Comparison of ENCODE assay signal across 24 cellular contexts in genomic region chr13:28094311-28094710, GRCh38. TPM values are rescaled to one million over a fixed set of nuclear protein-coding genes. Genes with fewer than 3 reads are reported as not detected.
DNase-seq lines count a peak whose midpoint lies in the region; ATAC-seq and TF ChIP-seq lines count a peak whose summit lies in the region.
"Had no signal": no experiment of that assay in that cellular context is flagged by ENCODE, and none has a peak within 500 bp of the region (broad histone marks: within the 10 kb centered on the region; RNA-seq: fewer than 3 reads in every experiment).

No MANE protein-coding gene starts in this region.

- no peaks in the 10 kb centered on the region for H3K79me2 ChIP-seq in SU-DHL-6 (ENCODE audit: insufficient read depth, low read length)

- no peaks in the 10 kb centered on the region for H3F3A ChIP-seq in SU-DHL-6 (ENCODE audit: insufficient read depth)

- no peaks in the 10 kb centered on the region for H3K9me3 Mint-ChIP-seq in activated CD8-positive, alpha-beta T cell treated with anti-CD3 and anti-CD28 coated beads, Interleukin-2, amount 10 ng/mL, durations not matched to agents 7 days and 5 days (ENCODE audit: insufficient read depth)

- H3K9me2 ChIP-seq in SU-DHL-6 (replicated peaks; ENCODE audit: insufficient read depth, low read length) = no peaks in the 10 kb centered on the region
- H3K9me2 ChIP-seq: SK-N-SH had no signal

- H3K36me3 Mint-ChIP-seq in activated CD8-positive, alpha-beta T cell treated with anti-CD3 and anti-CD28 coated beads, Interleukin-2, amount 10 ng/mL, durations not matched to agents 7 days and 5 days (ENCODE audit: low read depth) = peaks cover 3% of the 10 kb centered on the region
- H3K36me3 Mint-ChIP-seq: CD4-positive, CD25-positive, alpha-beta regulatory T cell had no signal

- peaks cover 25% of the 10 kb centered on the region for H3K9me3 ChIP-seq in BLaER1
- H3K9me3 ChIP-seq in SU-DHL-6 (ENCODE audit: insufficient read depth, low read length) = no peaks in the 10 kb centered on the region
- peaks cover 6% of the 10 kb centered on the region for H3K9me3 ChIP-seq in WERI-Rb-1 (ENCODE audit: severe bottlenecking)
- H3K9me3 ChIP-seq: Caco-2, MG63, Peyer's patch, SK-N-SH had no signal

- no peak overlapping the region for H3K27ac Mint-ChIP-seq in activated CD8-positive, alpha-beta T cell treated with anti-CD3 and anti-CD28 coated beads, Interleukin-2, amount 10 ng/mL, durations not matched to agents 7 days and 5 days
- H3K27ac Mint-ChIP-seq: CD4-positive, CD25-positive, alpha-beta regulatory T cell; T-helper 17 cell had no signal

- H3K4me1 ChIP-seq in BLaER1 = peaks cover 14% of the 10 kb centered on the region
- H3K4me1 ChIP-seq: Caco-2, Peyer's patch had no signal

- H3K9ac ChIP-seq in BLaER1 = no peak overlapping the region
- H3K9ac ChIP-seq in SU-DHL-6 (ENCODE audit: low read length) = no peak overlapping the region
- H3K9ac ChIP-seq: KMS-11, SK-N-SH had no signal

- DNase-seq in Kasumi-1 (lab: John Stamatoyannopoulos, UW) (peak; percentile 38 to 50), NOMO-1 treated with dmso at 0.1 percent for 144 hours (lab: John Stamatoyannopoulos, UW; ENCODE audit: unreplicated experiment) (peak; percentile 77), AG08396 (ENCODE audit: low spot score) (no peak), putamen (ENCODE audit: low spot score) (no peak), WERI-Rb-1 (no peak)
- no peak for DNase-seq in activated CD8-positive, alpha-beta T cell treated with anti-CD3 and anti-CD28 coated beads, Interleukin-2, amount 10 ng/mL, durations not matched to agents 7 days and 5 days
- DNase-seq: Caco-2; CD4-positive, CD25-positive, alpha-beta regulatory T cell; DMS79; HCEC 1CT; MG63; NCI-H1436; NCI-H2029 treated with DMSO at 0.1 percent for 48 hours; NCI-H748 treated with DMSO at 0.1 percent for 48 hours; Peyer's patch; SK-N-SH; T-helper 17 cell had no signal

- no peak overlapping the region for H2AFZ ChIP-seq in SU-DHL-6 (ENCODE audit: low read depth, low read length, severe bottlenecking)

- H3K4me2 ChIP-seq in BLaER1 (peak overlapping the region; percentile 54), SU-DHL-6 (ENCODE audit: low read depth, low read length, poor library complexity, severe bottlenecking) (peak overlapping the region; percentile 0)
- H3K4me2 ChIP-seq: KMS-11, SK-N-SH had no signal

- H4K20me1 ChIP-seq in BLaER1 = no peaks in the 10 kb centered on the region
- H4K20me1 ChIP-seq in SU-DHL-6 (ENCODE audit: low read depth, low read length) = no peaks in the 10 kb centered on the region

- POLR2A ChIA-PET in activated CD8-positive, alpha-beta T cell treated with anti-CD3 and anti-CD28 coated beads, Interleukin-2, amount 10 ng/mL, durations not matched to agents 7 days and 5 days (lab: Charles Lee) = no interaction called here

- no peaks in the 10 kb centered on the region for H3K4me1 Mint-ChIP-seq in activated CD8-positive, alpha-beta T cell treated with anti-CD3 and anti-CD28 coated beads, Interleukin-2, amount 10 ng/mL, durations not matched to agents 7 days and 5 days (ENCODE audit: low read depth)
- H3K4me1 Mint-ChIP-seq: T-helper 17 cell had no signal

- peaks cover 36% of the 10 kb centered on the region for H3K27me3 Mint-ChIP-seq in activated CD8-positive, alpha-beta T cell treated with anti-CD3 and anti-CD28 coated beads, Interleukin-2, amount 10 ng/mL, durations not matched to agents 7 days and 5 days (ENCODE audit: low read depth)

- H3K27me3 ChIP-seq in BLaER1 (peaks cover 21% of the 10 kb centered on the region), SU-DHL-6 (ENCODE audit: low read length) (no peaks in the 10 kb centered on the region), WERI-Rb-1 (ENCODE audit: insufficient read depth, low read depth, severe bottlenecking) (peaks cover 70% of the 10 kb centered on the region)

- ATAC-seq in activated CD8-positive, alpha-beta T cell treated with anti-CD3 and anti-CD28 coated beads, Interleukin-2, amount 10 ng/mL, durations not matched to agents 7 days and 5 days = no peak
- ATAC-seq: HepG2, Right ventricle myocardium inferior, T-helper 17 cell had no signal

- H3K27ac ChIP-seq in BLaER1 = no peak overlapping the region
- no peak overlapping the region for H3K27ac ChIP-seq in SU-DHL-6 (ENCODE audit: low read depth, low read length)
- H3K27ac ChIP-seq in WERI-Rb-1 = no peak overlapping the region
- H3K27ac ChIP-seq: KMS-11, Peyer's patch had no signal

- H3K4me3 ChIP-seq in BLaER1 = no peak overlapping the region
- H3K4me3 ChIP-seq in SU-DHL-6 (ENCODE audit: insufficient read depth, low read length, poor library complexity, severe bottlenecking) = no peak overlapping the region
- H3K4me3 ChIP-seq in WERI-Rb-1 (ENCODE audit: low read depth, low read length) = no peak overlapping the region
- H3K4me3 ChIP-seq: MG63, Peyer's patch had no signal

- TF ChIP-seq CTCF in SU-DHL-6 (IDR thresholded peaks at IDR 0.05; ENCODE audit: insufficient read depth, low read length, poor library complexity, severe bottlenecking) = no peak
- TF ChIP-seq CTCF in WERI-Rb-1 (IDR thresholded peaks at IDR 0.05; ENCODE audit: low read depth, low read length) = no peak

- H3K36me3 ChIP-seq in BLaER1 (no peaks in the 10 kb centered on the region), SU-DHL-6 (ENCODE audit: low read length) (no peaks in the 10 kb centered on the region), WERI-Rb-1 (no peaks in the 10 kb centered on the region)
- H3K36me3 ChIP-seq: MG63, Peyer's patch had no signal

- H3K4me3 Mint-ChIP-seq in activated CD8-positive, alpha-beta T cell treated with anti-CD3 and anti-CD28 coated beads, Interleukin-2, amount 10 ng/mL, durations not matched to agents 7 days and 5 days = no peak overlapping the region
- H3K4me3 Mint-ChIP-seq: CD4-positive, CD25-positive, alpha-beta regulatory T cell; T-helper 17 cell had no signal

- CTCF ChIA-PET in activated CD8-positive, alpha-beta T cell treated with anti-CD3 and anti-CD28 coated beads, Interleukin-2, amount 10 ng/mL, durations not matched to agents 7 days and 5 days (lab: Charles Lee) = interaction anchor here (0.7 kb wide), 1 partner anchor 374 kb away, joined by 3 read pairs; no protein-coding TSS in a partner anchor

RNA-seq across cellular contexts. Expression of gene FLT3, which starts 6.1 kb away (rescaled TPM):
- total RNA-seq in activated CD8-positive, alpha-beta T cell treated with anti-CD3 and anti-CD28 coated beads, Interleukin-2, amount 10 ng/mL, durations not matched to agents 7 days and 5 days = not detected
- total RNA-seq: A172, HepG2, NCI-H460, Right ventricle myocardium inferior had no signal

RNA-seq across cellular contexts. Expression of gene PAN3, which starts 44.0 kb away (rescaled TPM):
- 10 to 100 TPM; 40.2 to 42.2 TPM for total RNA-seq in activated CD8-positive, alpha-beta T cell treated with anti-CD3 and anti-CD28 coated beads, Interleukin-2, amount 10 ng/mL, durations not matched to agents 7 days and 5 days

Comparison
In these comparisons a context has a peak if more than half of its experiments do, and no peak if none do; other contexts are left out.
1. DNase-seq: peak in Kasumi-1 (2 of 2) and NOMO-1 treated with dmso at 0.1 percent for 144 hours (single experiment); none in activated CD8-positive, alpha-beta T cell treated with anti-CD3 and anti-CD28 coated beads, Interleukin-2, amount 10 ng/mL, durations not matched to agents 7 days and 5 days (single experiment), AG08396 (single experiment), putamen (single experiment) and WERI-Rb-1 (single experiment).